ENCODE assay signal across 1 cellular context in the genomic region with DNA sequence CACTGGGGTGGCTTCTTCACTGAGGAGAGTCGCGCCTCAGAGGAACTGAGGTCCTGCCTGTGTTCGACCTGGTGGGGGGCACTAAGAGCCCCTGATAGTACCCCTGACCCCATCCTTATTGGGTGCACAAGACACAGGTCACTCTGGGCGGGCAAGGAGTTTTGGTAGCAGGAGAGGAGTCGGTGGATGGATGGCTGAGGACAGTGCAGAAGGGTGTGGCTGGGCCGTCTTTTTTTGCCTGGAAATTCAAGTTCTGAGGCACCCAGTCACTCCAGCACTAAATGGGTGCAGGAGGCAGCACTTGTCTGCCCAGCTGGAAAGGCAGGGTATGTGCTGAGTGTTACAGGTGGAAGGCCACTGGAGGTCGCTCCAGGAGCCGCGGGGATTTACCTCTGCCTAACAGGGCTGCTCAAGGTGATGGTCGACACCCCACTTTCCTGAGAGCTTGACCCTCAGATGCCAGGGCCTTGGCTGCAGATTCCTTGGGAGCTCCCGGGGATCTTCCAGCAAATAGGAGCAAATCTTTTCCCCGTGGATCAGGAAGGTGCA.
A peak's percentile ranks its signal among the peaks of the same experiment; 100 is the strongest.
TF ChIP-seq lines count a peak whose summit lies in the region.

No MANE protein-coding gene starts in this region.

TF ChIP-seq in HepG2, 621 proteins besides CTCF, POLR2A, EP300 and RAD21:
- TF ChIP-seq, protein P1, sequence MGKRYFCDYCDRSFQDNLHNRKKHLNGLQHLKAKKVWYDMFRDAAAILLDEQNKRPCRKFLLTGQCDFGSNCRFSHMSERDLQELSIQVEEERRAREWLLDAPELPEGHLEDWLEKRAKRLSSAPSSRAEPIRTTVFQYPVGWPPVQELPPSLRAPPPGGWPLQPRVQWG (CRISPR knock-in tag; IDR thresholded peaks at IDR 0.05; ENCODE audit: borderline replicate concordance, low read depth) = no peak
- TF ChIP-seq ZMYM3 (CRISPR knock-in tag; IDR thresholded peaks at IDR 0.05) = no peak
- TF ChIP-seq, protein P2, sequence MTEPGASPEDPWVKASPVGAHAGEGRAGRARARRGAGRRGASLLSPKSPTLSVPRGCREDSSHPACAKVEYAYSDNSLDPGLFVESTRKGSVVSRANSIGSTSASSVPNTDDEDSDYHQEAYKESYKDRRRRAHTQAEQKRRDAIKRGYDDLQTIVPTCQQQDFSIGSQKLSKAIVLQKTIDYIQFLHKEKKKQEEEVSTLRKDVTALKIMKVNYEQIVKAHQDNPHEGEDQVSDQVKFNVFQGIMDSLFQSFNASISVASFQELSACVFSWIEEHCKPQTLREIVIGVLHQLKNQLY (CRISPR knock-in tag; IDR thresholded peaks at IDR 0.05) = no peak
- TF ChIP-seq, protein P3, sequence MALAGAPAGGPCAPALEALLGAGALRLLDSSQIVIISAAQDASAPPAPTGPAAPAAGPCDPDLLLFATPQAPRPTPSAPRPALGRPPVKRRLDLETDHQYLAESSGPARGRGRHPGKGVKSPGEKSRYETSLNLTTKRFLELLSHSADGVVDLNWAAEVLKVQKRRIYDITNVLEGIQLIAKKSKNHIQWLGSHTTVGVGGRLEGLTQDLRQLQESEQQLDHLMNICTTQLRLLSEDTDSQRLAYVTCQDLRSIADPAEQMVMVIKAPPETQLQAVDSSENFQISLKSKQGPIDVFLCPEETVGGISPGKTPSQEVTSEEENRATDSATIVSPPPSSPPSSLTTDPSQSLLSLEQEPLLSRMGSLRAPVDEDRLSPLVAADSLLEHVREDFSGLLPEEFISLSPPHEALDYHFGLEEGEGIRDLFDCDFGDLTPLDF (CRISPR knock-in tag; IDR thresholded peaks at IDR 0.05) = 0 out of 2 replicates have a peak, but pooled peaks have one; percentile 10
- TF ChIP-seq ZNF34 (CRISPR knock-in tag; IDR thresholded peaks at IDR 0.05; ENCODE audit: borderline replicate concordance) = no peak
- TF ChIP-seq MBD4 (IDR thresholded peaks at IDR 0.05; ENCODE audit: borderline replicate concordance, low read length) = no peak
- peak; percentile 37; the same call in 1 of the 2 replicates for TF ChIP-seq STAG1 (CRISPR knock-in tag; IDR thresholded peaks at IDR 0.05)
- TF ChIP-seq ZNF253 (CRISPR knock-in tag; IDR thresholded peaks at IDR 0.05; ENCODE audit: borderline replicate concordance) = 0 out of 2 replicates have a peak, but pooled peaks have one; percentile 14
- TF ChIP-seq, protein P4, sequence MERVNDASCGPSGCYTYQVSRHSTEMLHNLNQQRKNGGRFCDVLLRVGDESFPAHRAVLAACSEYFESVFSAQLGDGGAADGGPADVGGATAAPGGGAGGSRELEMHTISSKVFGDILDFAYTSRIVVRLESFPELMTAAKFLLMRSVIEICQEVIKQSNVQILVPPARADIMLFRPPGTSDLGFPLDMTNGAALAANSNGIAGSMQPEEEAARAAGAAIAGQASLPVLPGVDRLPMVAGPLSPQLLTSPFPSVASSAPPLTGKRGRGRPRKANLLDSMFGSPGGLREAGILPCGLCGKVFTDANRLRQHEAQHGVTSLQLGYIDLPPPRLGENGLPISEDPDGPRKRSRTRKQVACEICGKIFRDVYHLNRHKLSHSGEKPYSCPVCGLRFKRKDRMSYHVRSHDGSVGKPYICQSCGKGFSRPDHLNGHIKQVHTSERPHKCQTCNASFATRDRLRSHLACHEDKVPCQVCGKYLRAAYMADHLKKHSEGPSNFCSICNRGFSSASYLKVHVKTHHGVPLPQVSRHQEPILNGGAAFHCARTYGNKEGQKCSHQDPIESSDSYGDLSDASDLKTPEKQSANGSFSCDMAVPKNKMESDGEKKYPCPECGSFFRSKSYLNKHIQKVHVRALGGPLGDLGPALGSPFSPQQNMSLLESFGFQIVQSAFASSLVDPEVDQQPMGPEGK (CRISPR knock-in tag; IDR thresholded peaks at IDR 0.05) = 0 out of 2 replicates have a peak, but pooled peaks have one; percentile 10
- TF ChIP-seq, protein P5, sequence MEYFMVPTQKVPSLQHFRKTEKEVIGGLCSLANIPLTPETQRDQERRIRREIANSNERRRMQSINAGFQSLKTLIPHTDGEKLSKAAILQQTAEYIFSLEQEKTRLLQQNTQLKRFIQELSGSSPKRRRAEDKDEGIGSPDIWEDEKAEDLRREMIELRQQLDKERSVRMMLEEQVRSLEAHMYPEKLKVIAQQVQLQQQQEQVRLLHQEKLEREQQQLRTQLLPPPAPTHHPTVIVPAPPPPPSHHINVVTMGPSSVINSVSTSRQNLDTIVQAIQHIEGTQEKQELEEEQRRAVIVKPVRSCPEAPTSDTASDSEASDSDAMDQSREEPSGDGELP (IDR thresholded peaks at IDR 0.05; ENCODE audit: borderline replicate concordance, low read depth) = peak; percentile 29; the same call in 1 of the 2 replicates
- TF ChIP-seq HNF4A (CRISPR knock-in tag; IDR thresholded peaks at IDR 0.05) = no peak
- no peak for TF ChIP-seq ZNF577 (CRISPR knock-in tag; IDR thresholded peaks at IDR 0.05; ENCODE audit: borderline replicate concordance, low read depth)
